Comparison of ENCODE assay signal across 9 cellular contexts in genomic region chr17:43906951-43907424, GRCh38. TPM values are rescaled to one million over a fixed set of nuclear protein-coding genes. Genes with fewer than 3 reads are reported as not detected.
A peak's percentile ranks its signal among the peaks of the same experiment; 100 is the strongest.
DNase-seq lines count a peak whose midpoint lies in the region; ATAC-seq, FAIRE-seq and TF ChIP-seq lines count a peak whose summit lies in the region.
"Had no signal": no experiment of that assay in that cellular context is flagged by ENCODE, and none has a peak within 500 bp of the region (broad histone marks: within the 10 kb centered on the region; RNA-seq: fewer than 3 reads in every experiment).

No MANE protein-coding gene starts in this region.

- H3K4me2 ChIP-seq in MM.1S (ENCODE audit: low read depth, low read length): no peak overlapping the region

- H3K9me2 ChIP-seq in MM.1S (replicated peaks; ENCODE audit: insufficient read depth, low read length): no peaks in the 10 kb centered on the region

- no peak for TF ChIP-seq CTCF in BE2C (IDR thresholded peaks at IDR 0.05; ENCODE audit: low read depth, low read length)
- no peak for TF ChIP-seq CTCF in RWPE2 (IDR thresholded peaks at IDR 0.05; ENCODE audit: poor library complexity, severe bottlenecking)
- no peak for TF ChIP-seq CTCF in nephron progenitor cell (IDR thresholded peaks at IDR 0.05)
- TF ChIP-seq CTCF in MM.1S (IDR thresholded peaks at IDR 0.05; ENCODE audit: low read length): no peak

- 0 to 1% methylated on average over 27 to 29 of the region's 29 CpGs for WGBS in esophagus, 2 donors

- FAIRE-seq in urothelium cell line (lab: Jason Lieb, UNC): no peak
- FAIRE-seq: islet of Langerhans had no signal

- H3K4me1 Mint-ChIP-seq in nephron progenitor cell: peaks cover 42% of the 10 kb centered on the region

- ATAC-seq in RWPE2 (ENCODE audit: low read depth) (0 out of 3 replicates have a peak, but pooled peaks have one; percentile 1), HG03175 (IDR thresholded peaks at IDR 0.05; ENCODE audit: unreplicated experiment) (no peak)

- H3K9ac ChIP-seq in MM.1S (ENCODE audit: low read length): no peak overlapping the region

- H3K4me3 Mint-ChIP-seq in nephron progenitor cell: peak overlapping the region; percentile 87

- no peak overlapping the region for H3K27ac ChIP-seq in RWPE2 (ENCODE audit: poor library complexity, severe bottlenecking)
- H3K27ac ChIP-seq in esophagus (ENCODE audit: low read depth in 2 of 2, low read length in 1 of 2): peak overlapping the region; percentile 67 to 86
- no peak overlapping the region for H3K27ac ChIP-seq in MM.1S (ENCODE audit: low read length)

- H3K36me3 Mint-ChIP-seq in nephron progenitor cell (ENCODE audit: low read depth): no peaks in the 10 kb centered on the region

- no peaks in the 10 kb centered on the region for H3F3A ChIP-seq in MM.1S (ENCODE audit: insufficient read depth, low read length)

- H3K27ac Mint-ChIP-seq in nephron progenitor cell: no peak overlapping the region

- H3K79me2 ChIP-seq in MM.1S (ENCODE audit: low read length): no peaks in the 10 kb centered on the region

- no peaks in the 10 kb centered on the region for H4K20me1 ChIP-seq in MM.1S (ENCODE audit: insufficient read depth, low read length)

- no peak overlapping the region for H2AFZ ChIP-seq in MM.1S (ENCODE audit: low read length)

- no peaks in the 10 kb centered on the region for H3K9me3 ChIP-seq in BE2C
- H3K9me3 ChIP-seq in RWPE2 (ENCODE audit: severe bottlenecking): no peaks in the 10 kb centered on the region
- H3K9me3 ChIP-seq in esophagus (ENCODE audit: control insufficient read depth in 2 of 2, insufficient read depth in 1 of 2, low read depth in 1 of 2, low read length in 1 of 2): no peaks in the 10 kb centered on the region
- no peaks in the 10 kb centered on the region for H3K9me3 ChIP-seq in MM.1S (replicated peaks; ENCODE audit: insufficient read depth, low read length)

- H3K27me3 Mint-ChIP-seq in nephron progenitor cell (ENCODE audit: low read depth, poor library complexity): peaks cover 16% of the 10 kb centered on the region

- H3K4me1 ChIP-seq in BE2C (peaks cover 7% of the 10 kb centered on the region), RWPE2 (ENCODE audit: insufficient read depth, poor library complexity, severe bottlenecking) (peaks cover 4% of the 10 kb centered on the region), esophagus (ENCODE audit: control insufficient read depth in 2 of 2, insufficient read depth in 2 of 2, low read length in 1 of 2) (peaks cover 2 to 9% of the 10 kb centered on the region in 2 donors), MM.1S (ENCODE audit: low read length) (no peaks in the 10 kb centered on the region)

- no peaks in the 10 kb centered on the region for H3K9me3 Mint-ChIP-seq in nephron progenitor cell

- H3K36me3 ChIP-seq in BE2C (no peaks in the 10 kb centered on the region), RWPE2 (ENCODE audit: low read depth) (no peaks in the 10 kb centered on the region), esophagus (ENCODE audit: control insufficient read depth in 2 of 2, insufficient read depth in 2 of 2, low read length in 1 of 2) (no peaks in the 10 kb centered on the region), MM.1S (replicated peaks; ENCODE audit: insufficient read depth, low read length) (no peaks in the 10 kb centered on the region)

- H3K27me3 ChIP-seq in BE2C (peaks cover 12% of the 10 kb centered on the region), RWPE2 (ENCODE audit: insufficient read depth, poor library complexity, severe bottlenecking) (peaks cover 17% of the 10 kb centered on the region), esophagus (ENCODE audit: control insufficient read depth in 1 of 2, insufficient read depth in 2 of 2, low read length in 2 of 2) (no peaks in the 10 kb centered on the region), MM.1S (replicated peaks; ENCODE audit: insufficient read depth, low read length) (peaks cover 25% of the 10 kb centered on the region)

- DNase-seq in BE2C: no peak
- DNase-seq in RWPE2 (ENCODE audit: low spot score): no peak
- DNase-seq in nephron progenitor cell: no peak
- no peak for DNase-seq in urothelium cell line (ENCODE audit: low spot score)
- no peak for DNase-seq in MM.1S
- DNase-seq in GM19240 (ENCODE audit: insufficient read length, low spot score): no peak

- peak overlapping the region; percentile 69 for H3K4me3 ChIP-seq in BE2C (ENCODE audit: low read depth, low read length)
- H3K4me3 ChIP-seq in RWPE2 (ENCODE audit: severe bottlenecking): peak overlapping the region; percentile 41
- H3K4me3 ChIP-seq in esophagus (ENCODE audit: low read depth in 1 of 2, low read length in 2 of 2): peak overlapping the region; percentile 46 to 49
- no peak overlapping the region for H3K4me3 ChIP-seq in MM.1S (ENCODE audit: low read length)

RNA-seq across cellular contexts. Expression of gene MPP2, which starts 0.3 kb away (rescaled TPM):
- 6.1 TPM for polyA plus RNA-seq in BE2C (2012; ENCODE audit: insufficient read depth, insufficient read length, low read depth)
- polyA plus RNA-seq in esophagus: under 1 TPM; 0.39 to 0.72 TPM

RNA-seq across cellular contexts. Expression of gene PPY, which starts 35.3 kb away (rescaled TPM):
- polyA plus RNA-seq in BE2C (2012; ENCODE audit: insufficient read depth, insufficient read length, low read depth): not detected
- not detected for polyA plus RNA-seq in esophagus

RNA-seq across cellular contexts. Expression of gene PYY, which starts 46.8 kb away (rescaled TPM):
- 4.2 TPM for polyA plus RNA-seq in BE2C (2012; ENCODE audit: insufficient read depth, insufficient read length, low read depth)
- polyA plus RNA-seq in esophagus: not detected

Comparison
In these comparisons a context has a peak if more than half of its experiments do, and no peak if none do; other contexts are left out.
1. H3K27ac ChIP-seq: peak in esophagus (2 of 2); none in RWPE2 (single experiment) and MM.1S (single experiment).